Comparison of ENCODE assay signal across 10 cellular contexts in the genomic region with DNA sequence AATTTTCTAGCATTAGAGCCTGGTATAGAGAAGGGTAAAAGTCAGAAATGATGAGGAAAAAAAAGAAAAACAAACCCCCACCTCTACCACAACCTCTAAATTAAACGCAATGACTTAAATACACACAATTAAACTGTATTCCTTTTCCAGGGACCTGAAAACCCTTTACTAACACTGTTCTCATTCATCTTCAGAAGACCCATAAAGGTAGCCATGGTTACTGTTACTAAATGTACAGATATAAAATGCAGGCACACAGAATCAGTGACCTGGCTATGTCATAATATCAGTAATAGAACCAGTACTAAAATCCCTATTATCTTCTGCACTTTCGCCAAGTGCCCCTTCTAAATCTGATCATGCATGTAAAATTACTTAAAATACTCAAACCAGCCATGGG. TPM values are rescaled to one million over a fixed set of nuclear protein-coding genes. Genes with fewer than 3 reads are reported as not detected.
A peak's percentile ranks its signal among the peaks of the same experiment; 100 is the strongest.
DNase-seq lines count a peak whose midpoint lies in the region; ATAC-seq, FAIRE-seq and TF ChIP-seq lines count a peak whose summit lies in the region.
"Had no signal": no experiment of that assay in that cellular context is flagged by ENCODE, and none has a peak within 500 bp of the region (broad histone marks: within the 10 kb centered on the region; RNA-seq: fewer than 3 reads in every experiment).

No MANE protein-coding gene starts in this region.

- H3K4me2 ChIP-seq in SK-N-SH (peak overlapping the region; percentile 86), keratinocyte (ENCODE audit: control insufficient read depth, extremely low read depth, insufficient read depth, low read depth, low read length) (peak overlapping the region; percentile 98)

- H3K27me3 ChIP-seq in SK-N-SH (ENCODE audit: insufficient read depth) (no peaks in the 10 kb centered on the region), keratinocyte (ENCODE audit: control insufficient read depth, extremely low read depth, insufficient read depth, low read length) (no peaks in the 10 kb centered on the region), stomach smooth muscle (ENCODE audit: control insufficient read depth in 1 of 2, insufficient read depth in 2 of 2, low read length in 2 of 2) (no peaks in the 10 kb centered on the region)

- POLR2A ChIA-PET in SK-N-SH (lab: Yijun Ruan, JAX): no interaction called here

- no peak for DNase-seq in SK-N-SH
- no peak for DNase-seq in keratinocyte (ENCODE audit: low read depth, low spot score)
- DNase-seq in hippocampal formation (lab: John Stamatoyannopoulos, UW): no peak
- no peak for DNase-seq in C1 segment of cervical spinal cord (lab: John Stamatoyannopoulos, UW)
- DNase-seq: 8988T, GOT3 had no signal

- H3F3A ChIP-seq in SK-N-SH (replicated peaks; ENCODE audit: insufficient read depth): peaks cover 3% of the 10 kb centered on the region

- H3K9ac ChIP-seq in SK-N-SH (peak overlapping the region; percentile 95), keratinocyte (ENCODE audit: control insufficient read depth, extremely low read depth, insufficient read depth, low read length) (peak overlapping the region; percentile 100), stomach smooth muscle (ENCODE audit: low read length in 2 of 2) (peak overlapping the region in 1 of 2 donors; percentile 93)

- H3K9me3 ChIP-seq in SK-N-SH (no peaks in the 10 kb centered on the region), keratinocyte (ENCODE audit: control insufficient read depth, low read depth, low read length) (no peaks in the 10 kb centered on the region), stomach smooth muscle (ENCODE audit: control insufficient read depth in 2 of 2, low read length in 2 of 2) (no peaks in the 10 kb centered on the region)

- no peak for ATAC-seq in SK-N-SH treated with all-trans-retinoic acid at 6 μM for 48 hours
- no peak for ATAC-seq in HG03442 (IDR thresholded peaks at IDR 0.05; ENCODE audit: unreplicated experiment)

- H2AFZ ChIP-seq in SK-N-SH (ENCODE audit: low read depth) (no peak overlapping the region), keratinocyte (ENCODE audit: control insufficient read depth, low read length) (no peak overlapping the region)

- H4K20me1 ChIP-seq in SK-N-SH (ENCODE audit: insufficient read depth) (peaks cover 47% of the 10 kb centered on the region), keratinocyte (ENCODE audit: control insufficient read depth, extremely low read depth, insufficient read depth, low read length) (peaks cover 17% of the 10 kb centered on the region)

- H3K27ac ChIP-seq in SK-N-SH (ENCODE audit: low read depth in 2 of 2, low read length in 1 of 2): no peak overlapping the region
- H3K27ac ChIP-seq in VCaP: peak overlapping the region; percentile 97
- H3K27ac ChIP-seq in keratinocyte (ENCODE audit: control insufficient read depth, insufficient read depth, low read length): peak overlapping the region; percentile 14
- no peak overlapping the region for H3K27ac ChIP-seq in stomach smooth muscle (ENCODE audit: low read length)

- H3K9me2 ChIP-seq in SK-N-SH: no peaks in the 10 kb centered on the region

- no peak for TF ChIP-seq RAD21 in SK-N-SH (IDR thresholded peaks at IDR 0.05; ENCODE audit: low read length)

- peaks cover 4% of the 10 kb centered on the region for H3K9me1 ChIP-seq in keratinocyte (ENCODE audit: control insufficient read depth, extremely low read depth, insufficient read depth, low read length)

- 93% methylated on average over 2 of the region's 2 CpGs for WGBS in SK-N-SH (ENCODE audit: low lambda C conversion rate)

- CTCF ChIA-PET in SK-N-SH (lab: Yijun Ruan, JAX): interaction anchor here (1.0 to 3.4 kb wide), 7 partner anchors 8 to 36 kb away, joined by 3 to 21 read pairs (median 6); a partner anchor contains a TSS

- H3K36me3 ChIP-seq in SK-N-SH (replicated peaks in 1 of 2; ENCODE audit: control insufficient read depth in 1 of 2, insufficient read depth in 2 of 2, low read length in 1 of 2): peaks cover 48 to 60% of the 10 kb centered on the region in 2 experiments
- H3K36me3 ChIP-seq in keratinocyte (ENCODE audit: control insufficient read depth in 2 of 2, extremely low read depth in 1 of 2, insufficient read depth in 2 of 2, low read length in 2 of 2): peaks cover 16 to 47% of the 10 kb centered on the region in 2 experiments
- peaks cover 29 to 34% of the 10 kb centered on the region in 2 donors for H3K36me3 ChIP-seq in stomach smooth muscle (ENCODE audit: control insufficient read depth in 2 of 2, insufficient read depth in 2 of 2, low read length in 2 of 2)

- no peak for TF ChIP-seq EP300 in SK-N-SH (IDR thresholded peaks at IDR 0.05; ENCODE audit: borderline replicate concordance in 1 of 2, low read depth in 1 of 2, low read length in 1 of 2)

- H3K4me1 ChIP-seq in SK-N-SH (ENCODE audit: control insufficient read depth in 1 of 2, insufficient read depth in 2 of 2, low read depth in 1 of 2, low read length in 1 of 2) (peaks cover 7 to 20% of the 10 kb centered on the region in 2 experiments; a peak in 3 of 4 replicates), keratinocyte (ENCODE audit: control insufficient read depth, extremely low read depth, insufficient read depth, low read length) (peaks cover 21% of the 10 kb centered on the region), stomach smooth muscle (ENCODE audit: control insufficient read depth, insufficient read depth, low read length) (peaks cover 18% of the 10 kb centered on the region)

- dilution Hi-C loops in keratinocyte (cut with MboI; ENCODE audit: extremely low pct_ligation_motif_present, low sequenced_read_pairs): no loop called here

- H3K4me3 ChIP-seq in SK-N-SH (ENCODE audit: low read depth in 2 of 2, low read length in 1 of 2): peak overlapping the region; percentile 77 to 94; a peak in 3 of 4 replicates
- peak overlapping the region; percentile 86 to 99 (median 99) for H3K4me3 ChIP-seq in keratinocyte (ENCODE audit: control insufficient read depth in 2 of 3, extremely low read depth in 1 of 3, insufficient read depth in 2 of 3, low read depth in 1 of 3, low read length in 3 of 3)
- peak overlapping the region; percentile 85 to 99 for H3K4me3 ChIP-seq in stomach smooth muscle (ENCODE audit: low read length in 2 of 2)

- TF ChIP-seq CTCF in SK-N-SH (IDR thresholded peaks at IDR 0.05) (no peak), VCaP (conservative IDR thresholded peaks at IDR 0.05) (no peak), keratinocyte (optimal IDR thresholded peaks at IDR 0.05 in 1 of 3, IDR thresholded peaks at IDR 0.05 in 1 of 3, conservative IDR thresholded peaks at IDR 0.05 in 1 of 3; ENCODE audit: extremely low read depth in 1 of 3, insufficient read depth in 2 of 3, low read length in 3 of 3) (no peak)

- H3K79me2 ChIP-seq in SK-N-SH (ENCODE audit: insufficient read depth): peaks cover 89% of the 10 kb centered on the region
- peaks cover 82% of the 10 kb centered on the region for H3K79me2 ChIP-seq in keratinocyte (ENCODE audit: control insufficient read depth, insufficient read depth, low read length)

- no peak for FAIRE-seq in keratinocyte (lab: Jason Lieb, UNC)

RNA-seq across cellular contexts. Expression of a gene that starts 1.4 kb away (rescaled TPM):
- polyA plus RNA-seq in SK-N-SH (2012; rRNA removed) (159 and 195 TPM in 2 replicates), keratinocyte (92.0 to 104 TPM (median 96.7 TPM) in 3 replicates)
- polyA plus RNA-seq in SK-N-SH (2012; cell fraction: cytosol; rRNA removed): 67.5 and 71.7 TPM in 2 replicates
- polyA plus RNA-seq in SK-N-SH (2012; cell fraction: nucleus; rRNA removed): 543 and 819 TPM in 2 replicates
- polyA plus RNA-seq in keratinocyte (2011; ENCODE audit: low read depth): 38.9 TPM
- 43.4 and 46.3 TPM in 2 replicates for polyA plus RNA-seq in keratinocyte (2011; cell fraction: cytosol; rRNA removed)
- polyA plus RNA-seq in keratinocyte (2011; cell fraction: nucleus; rRNA removed): 345 and 378 TPM in 2 replicates
- polyA plus RNA-seq in keratinocyte (2012; ENCODE audit: low replicate concordance): 56.1 and 89.9 TPM in 2 replicates
- polyA minus RNA-seq in keratinocyte: 69.6 to 117 TPM (median 76.3 TPM) in 3 replicates
- polyA minus RNA-seq in keratinocyte (2011; cell fraction: cytosol; rRNA and poly(A)+ RNA removed): 29.4 TPM
- 78.8 and 118 TPM in 2 replicates for polyA minus RNA-seq in keratinocyte (2011; cell fraction: nucleus; rRNA and poly(A)+ RNA removed)

RNA-seq across cellular contexts. Expression of a gene that starts 1.8 kb away (rescaled TPM):
- 55.2 and 73.3 TPM in 2 replicates for polyA plus RNA-seq in SK-N-SH (2012; rRNA removed)
- polyA plus RNA-seq in SK-N-SH (2012; cell fraction: cytosol; rRNA removed): 58.8 and 59.3 TPM in 2 replicates
- polyA plus RNA-seq in SK-N-SH (2012; cell fraction: nucleus; rRNA removed): 28.4 and 47.1 TPM in 2 replicates
- polyA plus RNA-seq in keratinocyte: 73.7 to 117 TPM (median 101 TPM) in 3 replicates
- polyA plus RNA-seq in keratinocyte (2011; ENCODE audit: low read depth): 70.3 TPM
- polyA plus RNA-seq in keratinocyte (2011; cell fraction: cytosol; rRNA removed): 80.2 and 98.9 TPM in 2 replicates
- polyA plus RNA-seq in keratinocyte (2011; cell fraction: nucleus; rRNA removed): 73.9 and 75.5 TPM in 2 replicates
- 64.6 and 81.2 TPM in 2 replicates for polyA plus RNA-seq in keratinocyte (2012; ENCODE audit: low replicate concordance)
- polyA minus RNA-seq in keratinocyte: 41.1 to 143 TPM (median 85.1 TPM) in 3 replicates
- 33.8 TPM for polyA minus RNA-seq in keratinocyte (2011; cell fraction: cytosol; rRNA and poly(A)+ RNA removed)
- polyA minus RNA-seq in keratinocyte (2011; cell fraction: nucleus; rRNA and poly(A)+ RNA removed): 18.7 and 35.0 TPM in 2 replicates

RNA-seq across cellular contexts. Expression of a gene that starts 11.3 kb away (rescaled TPM):
- polyA plus RNA-seq in SK-N-SH (2012; rRNA removed) (not detected in 2 replicates), keratinocyte (not detected in 3 replicates)
- polyA plus RNA-seq in SK-N-SH (2012; cell fraction: cytosol; rRNA removed): not detected in 2 replicates
- not detected in 2 replicates for polyA plus RNA-seq in SK-N-SH (2012; cell fraction: nucleus; rRNA removed)
- polyA plus RNA-seq in keratinocyte (2011; ENCODE audit: low read depth): not detected
- not detected in 2 replicates for polyA plus RNA-seq in keratinocyte (2011; cell fraction: cytosol; rRNA removed)
- polyA plus RNA-seq in keratinocyte (2011; cell fraction: nucleus; rRNA removed): not detected in 2 replicates
- not detected in 2 replicates for polyA plus RNA-seq in keratinocyte (2012; ENCODE audit: low replicate concordance)
- polyA minus RNA-seq in keratinocyte: not detected in 3 replicates
- polyA minus RNA-seq in keratinocyte (2011; cell fraction: cytosol; rRNA and poly(A)+ RNA removed): not detected
- polyA minus RNA-seq in keratinocyte (2011; cell fraction: nucleus; rRNA and poly(A)+ RNA removed): not detected in 2 replicates

RNA-seq across cellular contexts. Expression of a gene that starts 25.5 kb away (rescaled TPM):
- polyA plus RNA-seq in SK-N-SH (2012; rRNA removed) (not detected in 2 replicates), keratinocyte (not detected in 3 replicates)
- not detected in 2 replicates for polyA plus RNA-seq in SK-N-SH (2012; cell fraction: cytosol; rRNA removed)
- polyA plus RNA-seq in SK-N-SH (2012; cell fraction: nucleus; rRNA removed): not detected in 2 replicates
- polyA plus RNA-seq in keratinocyte (2011; ENCODE audit: low read depth): not detected
- not detected in 2 replicates for polyA plus RNA-seq in keratinocyte (2011; cell fraction: cytosol; rRNA removed)
- not detected in 2 replicates for polyA plus RNA-seq in keratinocyte (2011; cell fraction: nucleus; rRNA removed)
- not detected in 2 replicates for polyA plus RNA-seq in keratinocyte (2012; ENCODE audit: low replicate concordance)
- polyA minus RNA-seq in keratinocyte: not detected in 3 replicates
- not detected for polyA minus RNA-seq in keratinocyte (2011; cell fraction: cytosol; rRNA and poly(A)+ RNA removed)
- polyA minus RNA-seq in keratinocyte (2011; cell fraction: nucleus; rRNA and poly(A)+ RNA removed): not detected in 2 replicates

RNA-seq across cellular contexts. Expression of a gene that starts 36.2 kb away (rescaled TPM):
- polyA plus RNA-seq in SK-N-SH (2012; rRNA removed) (30.8 and 36.7 TPM in 2 replicates), keratinocyte (3.5 to 5.8 TPM (median 3.9 TPM) in 3 replicates)
- polyA plus RNA-seq in SK-N-SH (2012; cell fraction: cytosol; rRNA removed): 5.2 and 9.5 TPM in 2 replicates
- polyA plus RNA-seq in SK-N-SH (2012; cell fraction: nucleus; rRNA removed): 289 and 297 TPM in 2 replicates
- 0.42 TPM for polyA plus RNA-seq in keratinocyte (2011; ENCODE audit: low read depth)
- polyA plus RNA-seq in keratinocyte (2011; cell fraction: cytosol; rRNA removed): 1.1 and 1.7 TPM in 2 replicates
- polyA plus RNA-seq in keratinocyte (2011; cell fraction: nucleus; rRNA removed): 21.9 and 31.8 TPM in 2 replicates
- 2.6 and 3.1 TPM in 2 replicates for polyA plus RNA-seq in keratinocyte (2012; ENCODE audit: low replicate concordance)
- 6.6 to 7.7 TPM (median 7.4 TPM) in 3 replicates for polyA minus RNA-seq in keratinocyte
- polyA minus RNA-seq in keratinocyte (2011; cell fraction: cytosol; rRNA and poly(A)+ RNA removed): 2.5 TPM
- 5.7 and 6.0 TPM in 2 replicates for polyA minus RNA-seq in keratinocyte (2011; cell fraction: nucleus; rRNA and poly(A)+ RNA removed)

Comparison
In these comparisons a context has a peak if more than half of its experiments do, and no peak if none do; other contexts are left out.
1. H3K27ac ChIP-seq: peak in VCaP (single experiment) and keratinocyte (single experiment); none in SK-N-SH (0 of 2) and stomach smooth muscle (single experiment).
2. Peak in every context shown above with its lines, with median percentiles within 50 percentile points of each other: H3K4me3 ChIP-seq.